8 cellular contexts compared by ENCODE assay signal in the genomic region with DNA sequence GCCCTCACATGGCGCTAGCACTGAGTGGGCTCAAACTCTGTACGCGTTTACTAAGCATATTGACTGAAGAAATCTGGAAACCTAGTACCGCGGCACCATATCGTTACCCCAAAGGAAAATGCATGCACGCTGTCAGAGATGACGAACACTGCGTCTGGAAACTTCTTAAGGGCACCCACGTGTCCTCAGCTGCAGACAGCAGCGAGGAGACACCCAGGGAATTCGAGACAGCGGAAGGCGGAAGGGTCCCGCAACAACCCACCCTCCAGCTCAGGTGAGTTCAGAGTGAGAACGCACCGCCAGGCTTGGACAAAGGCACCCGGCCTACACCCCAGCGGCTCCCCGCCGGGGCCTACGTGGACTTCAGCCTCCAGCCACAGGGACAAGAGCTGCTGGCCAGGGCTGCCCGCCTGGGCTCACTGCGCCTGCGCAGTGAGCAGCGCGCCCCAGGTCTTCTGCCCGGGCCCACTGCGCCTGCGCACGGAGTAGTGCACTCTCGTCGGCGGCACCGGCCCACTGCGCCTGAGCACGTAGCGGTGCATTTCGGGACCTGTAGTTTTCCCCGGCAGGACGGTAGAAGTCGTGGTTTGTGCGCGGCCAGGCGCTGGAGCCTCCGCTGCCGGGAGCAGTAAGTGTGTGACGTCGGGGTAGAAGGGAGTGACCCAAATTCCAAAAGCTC. TPM values are rescaled to one million over a fixed set of nuclear protein-coding genes. Genes with fewer than 3 reads are reported as not detected.
A peak's percentile ranks its signal among the peaks of the same experiment; 100 is the strongest.
DNase-seq lines count a peak whose midpoint lies in the region; ATAC-seq, FAIRE-seq and TF ChIP-seq lines count a peak whose summit lies in the region.
"Not testable (repeated sequence)": the region's sequence is repeated elsewhere in the genome, so short reads cannot be mapped to it uniquely, and the experiment has no call there.

A gene with protein sequence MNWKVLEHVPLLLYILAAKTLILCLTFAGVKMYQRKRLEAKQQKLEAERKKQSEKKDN (plus strand): TSS at position 568 of the 679 bp plus-strand sequence. CDS start 3,998 bp downstream, outside the sequence.

- not testable (repeated sequence) for H3K27ac ChIP-seq in A549; neural cell (ENCODE audit: low read length)

- not testable (repeated sequence) for TF ChIP-seq POLR2A in A549 (IDR thresholded peaks at IDR 0.05; ENCODE audit: low read length)

- H3K4me3 Mint-ChIP-seq in activated T-cell treated with anti-CD3 and anti-CD28 coated beads, Interleukin-2, amount 50 U/mL, for 4 hours: not testable (repeated sequence)

- H3K79me2 ChIP-seq in neural cell (replicated peaks; ENCODE audit: insufficient read depth, low read length): not testable (repeated sequence)

- not testable (repeated sequence) for DNase-seq in A549 (ENCODE audit: low read depth in 1 of 2, low spot score in 1 of 2); activated T-cell treated with anti-CD3 and anti-CD28 coated beads, Interleukin-2, amount 50 U/mL, for 4 hours; Right ventricle myocardium superior

- H3K4me1 ChIP-seq in A549: not testable (repeated sequence)

- not testable (repeated sequence) for H3K9me2 ChIP-seq in neural cell (ENCODE audit: insufficient read depth, low read length)

- H4K20me1 ChIP-seq in neural cell (ENCODE audit: insufficient read depth): not testable (repeated sequence)

- H3K9me3 Mint-ChIP-seq in activated T-cell treated with anti-CD3 and anti-CD28 coated beads, Interleukin-2, amount 50 U/mL, for 4 hours: not testable (repeated sequence)

- H3K36me3 ChIP-seq in neural cell (ENCODE audit: insufficient read depth, low read length): not testable (repeated sequence)

- POLR2A ChIA-PET in A549 (lab: Yijun Ruan, JAX): not testable (repeated sequence)

- not testable (repeated sequence) for H3K27me3 Mint-ChIP-seq in activated T-cell treated with anti-CD3 and anti-CD28 coated beads, Interleukin-2, amount 50 U/mL, for 4 hours (ENCODE audit: low read depth)

- not testable (repeated sequence) for TF ChIP-seq EP300 in A549 (IDR thresholded peaks at IDR 0.05); neural cell (conservative IDR thresholded peaks at IDR 0.05; ENCODE audit: poor library complexity, severe bottlenecking)

- intact Hi-C loops in Right ventricle myocardium superior (cut with DNase I): not testable (repeated sequence)

- H3F3A ChIP-seq in neural cell (ENCODE audit: insufficient read depth, low read length, poor library complexity, severe bottlenecking): not testable (repeated sequence)

- H2AFZ ChIP-seq in neural cell (ENCODE audit: low read depth, low read length): not testable (repeated sequence)

- not testable (repeated sequence) for H3K4me2 ChIP-seq in A549; neural cell (ENCODE audit: low read length)

- ATAC-seq in A549: peak; percentile 99 to 100
- peak; percentile 90 for ATAC-seq in GM18909 (IDR thresholded peaks at IDR 0.05; ENCODE audit: poor library complexity, unreplicated experiment)
- ATAC-seq in GM21619 (IDR thresholded peaks at IDR 0.05; ENCODE audit: unreplicated experiment): peak; percentile 95
- peak; percentile 85 for ATAC-seq in HG03025 (IDR thresholded peaks at IDR 0.05; ENCODE audit: low FRiP score, unreplicated experiment)
- ATAC-seq in HG03571 (IDR thresholded peaks at IDR 0.05; ENCODE audit: unreplicated experiment): peak; percentile 94
- ATAC-seq in activated T-cell treated with anti-CD3 and anti-CD28 coated beads, Interleukin-2, amount 50 U/mL, for 4 hours: peak; percentile 94 to 98
- ATAC-seq in Right ventricle myocardium superior (ENCODE audit: poor library complexity): peak; percentile 98

- not testable (repeated sequence) for TF ChIP-seq CTCF in A549 (IDR thresholded peaks at IDR 0.05); neural cell (IDR thresholded peaks at IDR 0.05; ENCODE audit: poor library complexity, severe bottlenecking)

- not testable (repeated sequence) for H3K9ac ChIP-seq in neural cell (ENCODE audit: low read length)

- CTCF ChIA-PET in A549 (lab: Yijun Ruan, JAX): not testable (repeated sequence)

- not testable (repeated sequence) for H3K4me3 ChIP-seq in A549; neural cell (ENCODE audit: low read length)

- FAIRE-seq in A549 (lab: Jason Lieb, UNC): not testable (repeated sequence)

- H3K27me3 ChIP-seq in neural cell (ENCODE audit: insufficient read depth, low read depth, low read length): not testable (repeated sequence)

- not testable (repeated sequence) for TF ChIP-seq RAD21 in A549 (conservative IDR thresholded peaks at IDR 0.05 in 1 of 2, IDR thresholded peaks at IDR 0.05 in 1 of 2); neural cell (conservative IDR thresholded peaks at IDR 0.05)

- H3K9me3 ChIP-seq in A549; neural cell (ENCODE audit: low read length): not testable (repeated sequence)

- WGBS in A549 (ENCODE audit: missing lambda C conversion rate): no CpG with 5 or more reads among the region's 49 CpGs

- H3K36me3 Mint-ChIP-seq in activated T-cell treated with anti-CD3 and anti-CD28 coated beads, Interleukin-2, amount 50 U/mL, for 4 hours (ENCODE audit: insufficient read depth): not testable (repeated sequence)

- H3K4me1 Mint-ChIP-seq in activated T-cell treated with anti-CD3 and anti-CD28 coated beads, Interleukin-2, amount 50 U/mL, for 4 hours (ENCODE audit: low read depth): not testable (repeated sequence)

RNA-seq across cellular contexts. Expression of the gene that starts here (rescaled TPM):
- polyA plus RNA-seq in A549 (2011; rRNA removed) (17.1 and 22.8 TPM in 2 replicates), A549 (2017; fragmentation: RNase III; extraction: RNeasy Plus Mini Kit Qiagen cat#74134 plus additional on column Dnase treatment) (9.2 to 16.9 TPM (median 11.4 TPM) in 3 replicates), neural cell (43.2 and 100 TPM in 2 replicates)
- polyA plus RNA-seq in A549 (2012; cell fraction: cytosol; rRNA removed): 12.7 and 16.2 TPM in 2 replicates
- 1.2 and 2.0 TPM in 2 replicates for polyA plus RNA-seq in A549 (2012; cell fraction: nucleus; rRNA removed)
- 6.2 and 8.2 TPM in 2 replicates for polyA minus RNA-seq in A549 (2011; rRNA and poly(A)+ RNA removed)
- total RNA-seq in activated T-cell treated with anti-CD3 and anti-CD28 coated beads, Interleukin-2, amount 50 U/mL, for 4 hours: 10 to 100 TPM; 22.8 to 28.9 (median 27.9) TPM
- 6.1 TPM for total RNA-seq in Right ventricle myocardium superior
- polyA minus RNA-seq in neural cell: 15.1 and 42.0 TPM in 2 replicates
